8 cellular contexts compared by ENCODE assay signal in the genomic region with DNA sequence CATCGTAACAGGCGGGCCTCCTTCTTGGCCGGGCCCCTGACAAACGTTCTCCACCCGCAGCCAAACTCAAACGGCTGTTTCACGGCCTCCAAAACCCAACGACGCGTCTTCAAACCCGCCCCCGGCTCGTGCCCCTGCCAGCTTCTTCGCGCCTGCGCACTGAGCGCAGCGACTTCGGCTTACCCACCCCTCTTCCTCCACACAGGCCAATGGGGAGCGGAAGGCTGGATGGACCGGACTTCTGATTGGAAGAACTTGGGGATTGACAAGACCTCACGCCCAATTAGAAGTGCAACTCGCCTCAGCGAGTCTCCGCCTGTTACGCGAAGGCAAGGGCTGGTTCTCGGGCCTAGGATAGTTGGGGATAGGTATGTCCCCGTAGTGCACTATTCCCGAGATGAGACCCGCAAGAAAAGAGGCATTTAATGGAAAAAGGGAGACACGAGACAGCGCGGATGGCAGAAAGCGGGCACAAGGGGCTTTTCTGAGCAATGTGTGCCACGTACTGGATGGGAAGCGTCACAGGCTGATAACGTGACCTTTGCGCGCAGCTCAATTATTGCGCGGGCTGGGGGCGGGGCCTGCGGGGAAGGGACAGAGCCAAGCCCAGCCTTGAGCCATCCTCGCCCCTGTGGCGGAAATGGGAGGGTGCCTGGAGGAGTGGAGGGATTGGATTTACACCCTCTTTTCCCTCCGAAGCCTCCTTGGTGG. TPM values are rescaled to one million over a fixed set of nuclear protein-coding genes. Genes with fewer than 3 reads are reported as not detected.
DNase-seq lines count a peak whose midpoint lies in the region; ATAC-seq, FAIRE-seq and TF ChIP-seq lines count a peak whose summit lies in the region.

Gene LAPTM4A, minus strand, starts transcription at position 111 of the 711 bp plus-strand sequence. Its CDS starts 108 bp downstream, at position 3.

- peak; percentile 99 for DNase-seq in BJ (ENCODE audit: low read depth)
- DNase-seq in GM19239 (ENCODE audit: insufficient read length, low spot score): peak; percentile 84
- DNase-seq in NCI-H510A treated with DMSO at 0.1 percent for 48 hours (lab: John Stamatoyannopoulos, UW): peak; percentile 95
- peak; percentile 93 for DNase-seq in activated CD4-positive, alpha-beta T cell treated with anti-CD3 and anti-CD28 coated beads for 24 hours (ENCODE audit: low read depth in 2 of 2)
- peak; percentile 100 for DNase-seq in choroid plexus epithelial cell (ENCODE audit: low read depth)
- peak; percentile 99 for DNase-seq in kidney epithelial cell (ENCODE audit: low read depth)
- DNase-seq in stimulated activated CD4-positive, alpha-beta T cell treated with anti-CD3 and anti-CD28 coated beads, Interleukin-15, amount 100 ng/mL, for 48 hours (ENCODE audit: low read depth in 2 of 2): peak; percentile 96 to 98

- no peaks in the 10 kb centered on the region for H3K27me3 ChIP-seq in BJ (ENCODE audit: control insufficient read depth, insufficient read depth, low read length)
- H3K27me3 ChIP-seq in kidney epithelial cell (ENCODE audit: control insufficient read depth, insufficient read depth, low read length): no peaks in the 10 kb centered on the region

- FAIRE-seq in GM19239 (lab: Jason Lieb, UNC): peak; percentile 97

- peak within 1 kb of the TSS; percentile 95 for H3K4me3 ChIP-seq in BJ (ENCODE audit: low read depth, low read length)
- peak within 1 kb of the TSS; percentile 92 for H3K4me3 ChIP-seq in choroid plexus epithelial cell (ENCODE audit: low read depth, low read length)
- H3K4me3 ChIP-seq in kidney epithelial cell (ENCODE audit: low read depth, low read length): peak within 1 kb of the TSS; percentile 86

- TF ChIP-seq CTCF in BJ (IDR thresholded peaks at IDR 0.05; ENCODE audit: insufficient read depth, low read depth, low read length) (no peak), choroid plexus epithelial cell (conservative IDR thresholded peaks at IDR 0.05; ENCODE audit: low read depth, low read length) (peak; percentile 5), kidney epithelial cell (IDR thresholded peaks at IDR 0.05; ENCODE audit: insufficient read depth, low read length, poor library complexity, severe bottlenecking) (no peak)

- POLR2A ChIA-PET in BJ (lab: Charles Lee): interaction anchor here (0.8 to 1.4 kb wide), 4 partner anchors 11 to 43 kb away, joined by 3 to 7 read pairs (median 4); no protein-coding TSS in a partner anchor

- peak; percentile 95 for ATAC-seq in HG03442 (IDR thresholded peaks at IDR 0.05; ENCODE audit: unreplicated experiment)

- CTCF ChIA-PET in BJ (lab: Yijun Ruan, JAX): interaction anchor here (0.6 to 2.3 kb wide), 7 partner anchors 36 to 88 kb away, joined by 3 to 18 read pairs (median 6); no protein-coding TSS in a partner anchor

- H3K36me3 ChIP-seq in BJ (ENCODE audit: control insufficient read depth, insufficient read depth, low read length): no peaks in the 10 kb centered on the region
- no peaks in the 10 kb centered on the region for H3K36me3 ChIP-seq in kidney epithelial cell (ENCODE audit: control insufficient read depth, insufficient read depth, low read length)

RNA-seq across cellular contexts. Expression of gene LAPTM4A, which starts in this region (rescaled TPM):
- polyA plus RNA-seq in BJ (2011; rRNA removed): 379 and 855 TPM in 2 replicates
- 121 and 162 TPM in 2 replicates for polyA minus RNA-seq in BJ (2011; rRNA and poly(A)+ RNA removed)
- 140 and 141 TPM in 2 replicates for total RNA-seq in kidney epithelial cell

Comparison
In these comparisons a context has a peak if more than half of its experiments do, and no peak if none do; other contexts are left out.
1. Peak in every context shown above with its lines: DNase-seq, ATAC-seq and H3K4me3 ChIP-seq.